In the genomic region with DNA sequence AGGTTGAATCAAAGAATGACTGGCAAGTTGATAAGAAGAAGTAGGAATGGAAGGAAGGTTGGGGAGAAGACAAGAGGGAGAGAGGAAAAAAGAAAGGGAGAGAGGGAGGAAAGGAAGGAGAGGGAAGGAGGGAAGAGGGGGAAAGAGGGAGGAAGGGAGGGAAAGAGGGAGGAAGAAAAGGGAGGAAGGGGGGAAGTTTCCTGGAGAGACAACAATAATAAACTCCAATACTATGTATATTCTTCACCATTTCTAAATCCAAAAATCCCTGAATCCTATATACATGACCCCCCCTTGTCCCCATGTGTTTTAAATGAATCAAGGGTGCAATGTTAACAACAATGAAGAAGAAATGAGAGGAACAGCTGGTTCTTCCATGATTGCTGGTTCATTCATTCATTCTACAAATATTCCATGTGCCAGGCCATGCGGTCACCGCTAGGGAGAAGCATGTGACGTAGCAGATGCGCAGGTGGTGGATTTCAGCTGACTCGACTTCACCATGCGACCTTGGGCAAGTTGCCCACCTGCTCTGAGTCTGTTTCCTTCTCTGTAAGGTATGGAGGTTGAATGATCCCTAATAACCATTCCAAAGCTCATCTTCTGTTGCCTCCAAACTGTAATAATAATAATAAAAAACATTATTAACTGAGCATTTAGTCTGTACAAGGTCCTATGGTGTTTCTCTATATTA, we compare ENCODE assay signal across 1 cellular context.
TF ChIP-seq lines count a peak whose summit lies in the region.

No MANE protein-coding gene starts in this region.

TF ChIP-seq in HepG2, 621 proteins besides CTCF, POLR2A, EP300 and RAD21 (continued from another document):
- TF ChIP-seq, protein P1, sequence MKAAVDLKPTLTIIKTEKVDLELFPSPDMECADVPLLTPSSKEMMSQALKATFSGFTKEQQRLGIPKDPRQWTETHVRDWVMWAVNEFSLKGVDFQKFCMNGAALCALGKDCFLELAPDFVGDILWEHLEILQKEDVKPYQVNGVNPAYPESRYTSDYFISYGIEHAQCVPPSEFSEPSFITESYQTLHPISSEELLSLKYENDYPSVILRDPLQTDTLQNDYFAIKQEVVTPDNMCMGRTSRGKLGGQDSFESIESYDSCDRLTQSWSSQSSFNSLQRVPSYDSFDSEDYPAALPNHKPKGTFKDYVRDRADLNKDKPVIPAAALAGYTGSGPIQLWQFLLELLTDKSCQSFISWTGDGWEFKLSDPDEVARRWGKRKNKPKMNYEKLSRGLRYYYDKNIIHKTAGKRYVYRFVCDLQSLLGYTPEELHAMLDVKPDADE (CRISPR knock-in tag; IDR thresholded peaks at IDR 0.05), result no peak
- TF ChIP-seq IRF2 (CRISPR knock-in tag; IDR thresholded peaks at IDR 0.05) (no peak), ZNF782 (CRISPR knock-in tag; IDR thresholded peaks at IDR 0.05; ENCODE audit: borderline replicate concordance) (no peak), KDM5A (IDR thresholded peaks at IDR 0.05; ENCODE audit: borderline replicate concordance, low read length) (no peak), ZNF550 (CRISPR knock-in tag; IDR thresholded peaks at IDR 0.05; ENCODE audit: borderline replicate concordance) (no peak), TEAD3 (CRISPR knock-in tag; optimal IDR thresholded peaks at IDR 0.05; ENCODE audit: borderline replicate concordance) (no peak), RCOR2 (CRISPR knock-in tag; IDR thresholded peaks at IDR 0.05) (no peak), AKAP8 (CRISPR knock-in tag; IDR thresholded peaks at IDR 0.05) (no peak), ZNF296 (CRISPR knock-in tag; conservative IDR thresholded peaks at IDR 0.05) (no peak)
